In the genomic region with DNA sequence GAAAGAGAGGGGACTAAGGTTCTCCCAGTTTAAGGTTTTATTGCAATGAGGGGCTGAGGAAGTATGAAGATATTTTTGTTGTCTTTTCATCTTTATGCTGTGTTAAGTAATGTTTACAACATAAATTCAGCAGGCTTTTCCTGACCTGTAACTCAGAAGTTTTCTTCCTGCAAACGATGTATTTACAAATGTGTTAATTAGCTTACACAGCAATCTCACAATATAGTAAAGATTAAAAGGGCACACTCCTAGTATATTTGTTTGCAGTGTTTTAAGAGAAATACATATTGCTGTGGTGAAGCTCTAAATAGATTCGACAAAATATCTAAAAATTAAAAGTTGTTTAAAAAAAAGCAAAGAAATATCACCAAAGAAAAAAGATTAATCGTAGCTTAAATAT, we compare ENCODE assay signal across 21 cellular contexts. TPM values are rescaled to one million over a fixed set of nuclear protein-coding genes. Genes with fewer than 3 reads are reported as not detected.
A peak's percentile ranks its signal among the peaks of the same experiment; 100 is the strongest.
DNase-seq lines count a peak whose midpoint lies in the region; ATAC-seq, FAIRE-seq and TF ChIP-seq lines count a peak whose summit lies in the region.
"Had no signal": no experiment of that assay in that cellular context is flagged by ENCODE, and none has a peak within 500 bp of the region (broad histone marks: within the 10 kb centered on the region; RNA-seq: fewer than 3 reads in every experiment).

No MANE protein-coding gene starts in this region.

- H3K4me3 Mint-ChIP-seq in endodermal cell: no peak overlapping the region
- H3K4me3 Mint-ChIP-seq: CD4-positive, CD25-positive, alpha-beta regulatory T cell; CD8-positive, alpha-beta memory T cell had no signal

- TF ChIP-seq RAD21 in SK-N-SH (IDR thresholded peaks at IDR 0.05; ENCODE audit: low read length): no peak
- no peak for TF ChIP-seq RAD21 in K562 (CRISPR knock-in tag; conservative IDR thresholded peaks at IDR 0.05 in 1 of 2, IDR thresholded peaks at IDR 0.05 in 1 of 2)

- H3K4me1 ChIP-seq in SK-N-SH (ENCODE audit: control insufficient read depth in 1 of 2, insufficient read depth in 2 of 2, low read depth in 1 of 2, low read length in 1 of 2): no peaks in the 10 kb centered on the region
- no peaks in the 10 kb centered on the region for H3K4me1 ChIP-seq in K562 (replicated peaks in 1 of 2; ENCODE audit: control insufficient read depth in 2 of 2, insufficient read depth in 2 of 2, low read length in 2 of 2)
- no peaks in the 10 kb centered on the region for H3K4me1 ChIP-seq in foreskin keratinocyte
- no peaks in the 10 kb centered on the region for H3K4me1 ChIP-seq in endodermal cell (ENCODE audit: control insufficient read depth, insufficient read depth, low read length)
- H3K4me1 ChIP-seq: BE2C, Caco-2, HAP-1 had no signal

- 0 out of 2 replicates have a peak overlapping the region, but pooled peaks have one; percentile 17 for H2AFZ ChIP-seq in SK-N-SH (ENCODE audit: low read depth)
- no peak overlapping the region for H2AFZ ChIP-seq in K562 (ENCODE audit: low read depth, low read length)
- H2AFZ ChIP-seq: GM23248 had no signal

- H3K4me1 Mint-ChIP-seq in endodermal cell: no peaks in the 10 kb centered on the region
- H3K4me1 Mint-ChIP-seq: CD8-positive, alpha-beta memory T cell had no signal

- no peaks in the 10 kb centered on the region for H3F3A ChIP-seq in SK-N-SH (replicated peaks; ENCODE audit: insufficient read depth)

- H3K9ac ChIP-seq in SK-N-SH: no peak overlapping the region
- no peak overlapping the region for H3K9ac ChIP-seq in K562 (ENCODE audit: insufficient read depth in 1 of 2, low read depth in 2 of 2, low read length in 2 of 2)
- no peak overlapping the region for H3K9ac ChIP-seq in endodermal cell (ENCODE audit: extremely low read depth, low read length, poor library complexity, severe bottlenecking)
- H3K9ac ChIP-seq: GM23248 had no signal

- H3K36me3 ChIP-seq in SK-N-SH (replicated peaks in 1 of 2; ENCODE audit: control insufficient read depth in 1 of 2, insufficient read depth in 2 of 2, low read length in 1 of 2) (no peaks in the 10 kb centered on the region), K562 (ENCODE audit: control insufficient read depth, insufficient read depth, low read length) (no peaks in the 10 kb centered on the region), endodermal cell (ENCODE audit: control insufficient read depth, insufficient read depth, low read length) (no peaks in the 10 kb centered on the region)
- H3K36me3 ChIP-seq: BE2C, HAP-1 had no signal

- H3K4me2 ChIP-seq in SK-N-SH (no peak overlapping the region), K562 (ENCODE audit: insufficient read depth, low read length) (no peak overlapping the region)

- H4K20me1 ChIP-seq in SK-N-SH (ENCODE audit: insufficient read depth): no peaks in the 10 kb centered on the region
- H4K20me1 ChIP-seq in K562 (replicated peaks; ENCODE audit: control insufficient read depth, insufficient read depth, low read length): no peaks in the 10 kb centered on the region

- no peak for FAIRE-seq in K562 (lab: Jason Lieb, UNC)
- FAIRE-seq: D721Med, GM12892, GM18507 had no signal

- DNase-seq in SK-N-SH (no peak), LNCaP clone FGC (ENCODE audit: low read depth) (peak; percentile 69), K562 (ENCODE audit: extremely low read depth in 1 of 4, low spot score in 3 of 4) (no peak), foreskin keratinocyte (no peak), NCI-H1417 (lab: John Stamatoyannopoulos, UW) (no peak), endodermal cell (no peak)
- DNase-seq: BE2C; C1 segment of cervical spinal cord; Caco-2; CD4-positive, CD25-positive, alpha-beta regulatory T cell; CD8-positive, alpha-beta memory T cell; GDM1; GM23248 had no signal

- H3K9me3 Mint-ChIP-seq in endodermal cell: peaks cover 68% of the 10 kb centered on the region

- no peak overlapping the region for H3K27ac Mint-ChIP-seq in endodermal cell
- H3K27ac Mint-ChIP-seq: CD4-positive, CD25-positive, alpha-beta regulatory T cell; CD8-positive, alpha-beta memory T cell had no signal

- H3K4me3 ChIP-seq in SK-N-SH (ENCODE audit: low read depth in 2 of 2, low read length in 1 of 2) (no peak overlapping the region), LNCaP clone FGC (ENCODE audit: low read depth, low read length) (no peak overlapping the region), K562 (no peak overlapping the region), endodermal cell (ENCODE audit: low read length) (no peak overlapping the region)
- H3K4me3 ChIP-seq: GM23248, HAP-1 had no signal

- H3K9me3 ChIP-seq in SK-N-SH: no peaks in the 10 kb centered on the region
- no peaks in the 10 kb centered on the region for H3K9me3 ChIP-seq in K562 (replicated peaks; ENCODE audit: control insufficient read depth, insufficient read depth, low read depth, low read length)
- peaks cover 55% of the 10 kb centered on the region for H3K9me3 ChIP-seq in endodermal cell (ENCODE audit: control insufficient read depth, low read length)
- H3K9me3 ChIP-seq: BE2C had no signal

- H3K79me2 ChIP-seq in SK-N-SH (ENCODE audit: insufficient read depth): no peaks in the 10 kb centered on the region
- H3K79me2 ChIP-seq in K562 (ENCODE audit: control insufficient read depth, insufficient read depth, low read length): no peaks in the 10 kb centered on the region

- H3K27ac ChIP-seq in SK-N-SH (ENCODE audit: low read depth in 2 of 2, low read length in 1 of 2) (no peak overlapping the region), K562 (ENCODE audit: extremely low read depth, low read depth, low read length) (no peak overlapping the region), foreskin keratinocyte (no peak overlapping the region), endodermal cell (ENCODE audit: low read depth, low read length) (no peak overlapping the region)
- H3K27ac ChIP-seq: 22Rv1, GM23248 had no signal

- no TSS peak for BruUV-seq in K562 (replicated peaks; lab: Mats Ljungman, UMichigan)

- no peak for TF ChIP-seq CTCF in SK-N-SH (IDR thresholded peaks at IDR 0.05)
- TF ChIP-seq CTCF in LNCaP clone FGC (IDR thresholded peaks at IDR 0.05; ENCODE audit: control insufficient read depth, extremely low read depth, insufficient read depth): no peak
- no peak for TF ChIP-seq CTCF in K562 (IDR thresholded peaks at IDR 0.05 in 2 of 3, conservative IDR thresholded peaks at IDR 0.05 in 1 of 3; ENCODE audit: insufficient read depth in 2 of 3, low read depth in 1 of 3, low read length in 3 of 3)
- no peak for TF ChIP-seq CTCF in foreskin keratinocyte (conservative IDR thresholded peaks at IDR 0.05)
- TF ChIP-seq CTCF in endodermal cell (conservative IDR thresholded peaks at IDR 0.05): no peak

- intact Hi-C loops in K562 (cut with micrococcal nuclease): no loop called here

- no peak for TF ChIP-seq POLR2A in K562 (conservative IDR thresholded peaks at IDR 0.05)

- POLR2A ChIA-PET in SK-N-SH (lab: Yijun Ruan, JAX): no interaction called here
- POLR2A ChIA-PET in K562 (lab: Yijun Ruan, JAX): no interaction called here

- no peak for TF ChIP-seq EP300 in SK-N-SH (IDR thresholded peaks at IDR 0.05; ENCODE audit: borderline replicate concordance in 1 of 2, low read depth in 1 of 2, low read length in 1 of 2)
- TF ChIP-seq EP300 in K562 (IDR thresholded peaks at IDR 0.05; ENCODE audit: low read length): no peak

- H3K36me3 Mint-ChIP-seq in endodermal cell (ENCODE audit: low read depth): peaks cover 6% of the 10 kb centered on the region
- H3K36me3 Mint-ChIP-seq: CD4-positive, CD25-positive, alpha-beta regulatory T cell; CD8-positive, alpha-beta memory T cell had no signal

- H3K27me3 ChIP-seq in SK-N-SH (ENCODE audit: insufficient read depth) (no peaks in the 10 kb centered on the region), K562 (ENCODE audit: control insufficient read depth in 2 of 2, insufficient read depth in 2 of 2, low read length in 2 of 2) (no peaks in the 10 kb centered on the region; a peak in 1 of 5 replicates), foreskin keratinocyte (no peaks in the 10 kb centered on the region), endodermal cell (ENCODE audit: control insufficient read depth, insufficient read depth, low read length, poor library complexity, severe bottlenecking) (no peaks in the 10 kb centered on the region)
- H3K27me3 ChIP-seq: BE2C had no signal

- H3K9me2 ChIP-seq in SK-N-SH: no peaks in the 10 kb centered on the region

- in situ Hi-C loops in K562 (cut with MboI): loop anchor here (25.0 kb wide), 1 partner anchor 831 kb away; no protein-coding TSS in a partner anchor

- CTCF ChIA-PET in SK-N-SH (lab: Yijun Ruan, JAX): no interaction called here
- CTCF ChIA-PET in K562 (lab: Yijun Ruan, JAX; ENCODE audit: low intra/inter-chr PET ratio): no interaction called here

- no peaks in the 10 kb centered on the region for H3K9me1 ChIP-seq in K562 (ENCODE audit: control insufficient read depth, insufficient read depth, low read length)

- WGBS in SK-N-SH (ENCODE audit: low lambda C conversion rate): 10% methylated on average over 3 of the region's 3 CpGs
- 2% methylated on average over 3 of the region's 3 CpGs for WGBS in K562 (ENCODE audit: insufficient coverage, low coverage, missing lambda C conversion rate)
- WGBS in endodermal cell (ENCODE audit: insufficient coverage in 1 of 2, insufficient read length in 1 of 2), 2 experiments: 67% methylated on average over 1 of the region's 3 CpGs; no CpG with 5 or more reads in 1 of the 2 experiments

- ATAC-seq in SK-N-SH treated with all-trans-retinoic acid at 6 μM for 48 hours (no peak), K562 (no peak), foreskin keratinocyte (no peak)

- H3K27me3 Mint-ChIP-seq in endodermal cell (ENCODE audit: insufficient read depth): no peaks in the 10 kb centered on the region
- H3K27me3 Mint-ChIP-seq: CD4-positive, CD25-positive, alpha-beta regulatory T cell; CD8-positive, alpha-beta memory T cell had no signal

RNA-seq across cellular contexts. Expression of gene OR11H12, which starts 55.7 kb away (rescaled TPM):
- not detected in 2 replicates for polyA plus RNA-seq in SK-N-SH (2012; rRNA removed)
- polyA plus RNA-seq in SK-N-SH (2012; cell fraction: cytosol; rRNA removed): not detected in 2 replicates
- 0.18 and 0.30 TPM in 2 replicates for polyA plus RNA-seq in SK-N-SH (2012; cell fraction: nucleus; rRNA removed)
- not detected in 2 replicates for total RNA-seq in K562 (2011; cell fraction: chromatin; rRNA removed; ENCODE audit: low replicate concordance)
- not detected in 2 replicates for total RNA-seq in K562 (2011; cell fraction: nucleolus; rRNA removed)
- total RNA-seq in K562 (2011; cell fraction: nucleoplasm; rRNA removed): not detected in 2 replicates
- not detected in 2 replicates for total RNA-seq in K562 (2014; rRNA removed)
- not detected in 2 replicates for total RNA-seq in K562 (2014; rRNA removed; fragmentation: Illumina TruSeq; extraction: Trizol)
- total RNA-seq in K562 (2015; rRNA removed; fragmentation: Illumina TruSeq; extraction: Trizol): not detected in 2 replicates
- total RNA-seq in K562 (2021): not detected in 2 replicates
- polyA plus RNA-seq in K562 (2011; rRNA removed): not detected in 2 replicates
- polyA plus RNA-seq in K562 (2011; cell fraction: cytosol; rRNA removed): not detected in 2 replicates
- not detected in 2 replicates for polyA plus RNA-seq in K562 (2011; cell fraction: nucleus; rRNA removed)
- not detected in 2 replicates for polyA plus RNA-seq in K562 (2012)
- polyA plus RNA-seq in K562 (2014; fragmentation: Illumina TruSeq; extraction: Trizol): not detected in 2 replicates
- not detected for polyA plus RNA-seq in K562 (2014; fragmentation: Nextera tagmentation; extraction: Ambion mirVana)
- polyA plus RNA-seq in K562 (2014; rRNA removed): not detected in 2 replicates
- polyA minus RNA-seq in K562 (2011; rRNA and poly(A)+ RNA removed): not detected in 2 replicates
- not detected in 2 replicates for polyA minus RNA-seq in K562 (2011; cell fraction: cytosol; rRNA and poly(A)+ RNA removed)
- 0.33 TPM in 1 of 2 replicates, not detected in the other for polyA minus RNA-seq in K562 (2011; cell fraction: nucleus; rRNA and poly(A)+ RNA removed)
- not detected in 2 replicates for total RNA-seq in foreskin keratinocyte
- not detected in 2 replicates for polyA plus RNA-seq in foreskin keratinocyte
- total RNA-seq in endodermal cell: not detected
- not detected for polyA plus RNA-seq in endodermal cell (2013, experiment 1 of 2)
- polyA plus RNA-seq in endodermal cell (2013, experiment 2 of 2): not detected
- total RNA-seq: Caco-2; CD4-positive, CD25-positive, alpha-beta regulatory T cell; CD8-positive, alpha-beta memory T cell; GM23248; H4; HT-29 had no signal
- polyA plus RNA-seq: CD4-positive, CD25-positive, alpha-beta regulatory T cell; CD8-positive, alpha-beta memory T cell; GM23248 had no signal
